8 cellular contexts compared by ENCODE assay signal in the genomic region with DNA sequence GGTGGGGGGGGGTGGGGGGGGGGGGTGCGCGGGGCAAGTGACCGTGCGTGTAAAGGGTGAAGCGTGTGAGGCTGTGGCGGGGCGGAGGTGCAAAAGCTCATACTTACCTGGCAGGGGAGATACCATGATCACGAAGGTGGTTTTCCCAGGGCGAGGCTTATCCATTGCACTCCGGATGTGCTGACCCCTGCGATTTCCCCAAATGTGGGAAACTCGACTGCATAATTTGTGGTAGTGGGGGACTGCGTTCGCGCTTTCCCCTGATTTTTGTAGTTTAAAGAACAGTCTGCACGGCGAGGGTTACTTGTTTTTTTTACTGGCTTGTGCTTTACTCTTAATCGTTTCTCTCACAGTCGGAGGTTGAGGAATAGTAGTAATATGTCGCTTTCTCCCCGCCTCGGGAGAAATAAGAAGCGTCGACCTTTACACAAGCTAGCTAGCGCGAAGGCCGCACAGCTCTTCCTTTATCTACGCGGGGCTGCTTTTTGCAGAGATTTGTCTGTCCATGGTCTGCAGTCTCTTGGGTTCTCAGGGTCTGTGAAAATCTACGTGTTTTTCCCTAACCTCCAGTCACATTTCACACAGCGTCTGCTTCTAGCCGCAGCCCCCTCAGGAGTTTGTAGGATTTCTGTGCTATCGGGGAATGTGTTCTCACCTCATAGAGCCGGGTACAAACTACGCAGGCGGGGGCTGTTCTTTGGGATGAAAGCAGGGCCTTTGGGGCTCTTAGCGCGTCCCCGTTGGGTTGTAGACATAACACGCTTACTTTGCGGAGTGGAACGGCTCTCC.
DNase-seq lines count a peak whose midpoint lies in the region; ATAC-seq lines count a peak whose summit lies in the region.

No MANE protein-coding gene starts in this region.

- ATAC-seq in GM19043 (IDR thresholded peaks at IDR 0.05; ENCODE audit: low read depth, unreplicated experiment), result peak; percentile 91
- peak; percentile 92 for ATAC-seq in HG03342 (IDR thresholded peaks at IDR 0.05; ENCODE audit: unreplicated experiment)
- ATAC-seq in activated CD4-positive, CD25-positive, alpha-beta regulatory T cell treated with anti-CD3 and anti-CD28 coated beads, Interleukin-2, amount 50 U/mL, for 24 hours, result peak; percentile 93 to 96

- peak; percentile 38 for DNase-seq in AG20443 (ENCODE audit: low spot score)
- peak; percentile 98 for DNase-seq in NCI-H345 treated with DMSO at 0.1 percent for 48 hours (lab: John Stamatoyannopoulos, UW; ENCODE audit: unreplicated experiment)
- peak; percentile 99 for DNase-seq in cerebellar cortex (ENCODE audit: low spot score)
- DNase-seq in kidney glomerular epithelial cell (lab: John Stamatoyannopoulos, UW), result peak; percentile 97
- DNase-seq in stimulated activated CD4-positive, alpha-beta T cell treated with anti-CD3 and anti-CD28 coated beads, Interleukin-15, amount 100 ng/mL, for 24 hours, result peak; percentile 82

Comparison
In these comparisons a context has a peak if more than half of its experiments do, and no peak if none do; other contexts are left out.
1. Peak in every context shown above with its lines: DNase-seq and ATAC-seq.
2. DNase-seq: peak in every context shown above with its lines; median percentile 99 in cerebellar cortex; 98 in NCI-H345 treated with DMSO at 0.1 percent for 48 hours; 97 in kidney glomerular epithelial cell; 82 in stimulated activated CD4-positive, alpha-beta T cell treated with anti-CD3 and anti-CD28 coated beads, Interleukin-15, amount 100 ng/mL, for 24 hours; 38 in AG20443.